In genomic region chr3:44060164-44060563, GRCh38 we compare ENCODE assay signal across 22 cellular contexts.
A peak's percentile ranks its signal among the peaks of the same experiment; 100 is the strongest.
DNase-seq lines count a peak whose midpoint lies in the region; ATAC-seq, FAIRE-seq and TF ChIP-seq lines count a peak whose summit lies in the region.
"Had no signal": no experiment of that assay in that cellular context is flagged by ENCODE, and none has a peak within 500 bp of the region (broad histone marks: within the 10 kb centered on the region; RNA-seq: fewer than 3 reads in every experiment).

No MANE protein-coding gene starts in this region.

- H3K27ac Mint-ChIP-seq in naive thymus-derived CD4-positive, alpha-beta T cell, result peak overlapping the region in 4 of 9 donors; percentile 1 to 64 (median 5)
- H3K27ac Mint-ChIP-seq: CD4-positive, alpha-beta T cell had no signal

- H3K9me2 ChIP-seq in OCI-LY7 (ENCODE audit: insufficient read depth, low read length), result no peaks in the 10 kb centered on the region

- H3K4me1 ChIP-seq in OCI-LY7 (ENCODE audit: insufficient read depth, low read length, poor library complexity, severe bottlenecking) (peaks cover 33% of the 10 kb centered on the region), small intestine (ENCODE audit: control insufficient read depth in 2 of 2, insufficient read depth in 1 of 2, low read depth in 1 of 2, low read length in 1 of 2) (no peaks in the 10 kb centered on the region)
- H3K4me1 ChIP-seq in naive thymus-derived CD4-positive, alpha-beta T cell (ENCODE audit: control insufficient read depth in 2 of 2, insufficient read depth in 2 of 2, low read length in 2 of 2), result peaks cover 0 to 11% of the 10 kb centered on the region in 2 donors
- H3K4me1 ChIP-seq: BE2C, Caco-2 had no signal

- DNase-seq in NCI-H510A treated with DMSO at 0.1 percent for 48 hours (lab: John Stamatoyannopoulos, UW) (peak; percentile 31), NCI-H510A (lab: John Stamatoyannopoulos, UW) (no peak), GM12891 (ENCODE audit: insufficient read length, low spot score) (no peak), OCI-LY7 (ENCODE audit: low spot score) (peak; percentile 17), small intestine (no peak), ureter (ENCODE audit: low spot score) (no peak), NCI-H446 treated with DMSO at 0.1 percent for 48 hours (lab: John Stamatoyannopoulos, UW) (no peak)
- peak in 2 of 9 donors; percentile 6 to 8 for DNase-seq in naive thymus-derived CD4-positive, alpha-beta T cell
- DNase-seq: 8988T; BE2C; Caco-2; CD4-positive, alpha-beta T cell; GF-D8; GM23248; NCI-H1105 treated with DMSO at 0.1 percent for 48 hours; NCI-H1694 treated with DMSO at 0.1 percent for 48 hours; NCI-H2107; NCI-H526; NK-92 treated with Interleukin-12 subunit alpha and Interleukin-12 subunit beta, amount 100 ng/mL, for 24 hours; OCI-M1; SHP77 had no signal

- POLR2A ChIA-PET in OCI-LY7 (lab: Charles Lee), result no interaction called here
- POLR2A ChIA-PET in naive thymus-derived CD4-positive, alpha-beta T cell (lab: Charles Lee), result no interaction called here

- H3K4me1 Mint-ChIP-seq in naive thymus-derived CD4-positive, alpha-beta T cell, result peaks cover 16 to 38% (median 33%) of the 10 kb centered on the region in 7 donors

- H3K9me3 ChIP-seq in OCI-LY7 (ENCODE audit: low read length) (no peaks in the 10 kb centered on the region), small intestine (ENCODE audit: control insufficient read depth, low read depth) (no peaks in the 10 kb centered on the region)
- no peaks in the 10 kb centered on the region for H3K9me3 ChIP-seq in naive thymus-derived CD4-positive, alpha-beta T cell (ENCODE audit: control insufficient read depth in 2 of 3, low read length in 3 of 3)
- H3K9me3 ChIP-seq: BE2C, Caco-2 had no signal

- CTCF ChIA-PET in OCI-LY7 (lab: Charles Lee; ENCODE audit: unreplicated experiment), result no interaction called here
- CTCF ChIA-PET in naive thymus-derived CD4-positive, alpha-beta T cell (lab: Charles Lee), result no interaction called here

- no peak overlapping the region for H3K27ac ChIP-seq in OCI-LY7 (ENCODE audit: low read depth, low read length, poor library complexity, severe bottlenecking)
- H3K27ac ChIP-seq in naive thymus-derived CD4-positive, alpha-beta T cell (ENCODE audit: low read depth, low read length), result no peak overlapping the region
- no peak overlapping the region for H3K27ac ChIP-seq in small intestine (ENCODE audit: low read depth in 1 of 2, low read length in 1 of 2)
- H3K27ac ChIP-seq: GM23248, SK-N-MC had no signal

- H3K4me2 ChIP-seq in OCI-LY7 (ENCODE audit: low read length), result no peak overlapping the region

- H3K4me3 ChIP-seq in OCI-LY7 (ENCODE audit: low read depth, low read length, poor library complexity, severe bottlenecking), result no peak overlapping the region
- no peak overlapping the region for H3K4me3 ChIP-seq in naive thymus-derived CD4-positive, alpha-beta T cell (ENCODE audit: low read length)
- H3K4me3 ChIP-seq in small intestine (ENCODE audit: low read depth in 1 of 2, low read length in 2 of 2), result no peak overlapping the region
- H3K4me3 ChIP-seq: GM23248, SK-N-MC had no signal

- no peaks in the 10 kb centered on the region for H3K27me3 ChIP-seq in naive thymus-derived CD4-positive, alpha-beta T cell (ENCODE audit: control insufficient read depth in 2 of 2, insufficient read depth in 2 of 2, low read length in 2 of 2)
- H3K27me3 ChIP-seq in small intestine (ENCODE audit: control insufficient read depth in 2 of 2, insufficient read depth in 2 of 2, low read length in 2 of 2), result peaks cover 0 to 22% of the 10 kb centered on the region in 2 donors
- H3K27me3 ChIP-seq: BE2C had no signal

- no peaks in the 10 kb centered on the region for H3K36me3 ChIP-seq in OCI-LY7 (ENCODE audit: insufficient read depth, low read length)
- no peaks in the 10 kb centered on the region for H3K36me3 ChIP-seq in naive thymus-derived CD4-positive, alpha-beta T cell (ENCODE audit: control insufficient read depth in 2 of 3, insufficient read depth in 3 of 3, low read length in 3 of 3)
- no peaks in the 10 kb centered on the region for H3K36me3 ChIP-seq in small intestine (ENCODE audit: control insufficient read depth in 2 of 2, insufficient read depth in 2 of 2, low read length in 2 of 2)
- H3K36me3 ChIP-seq: BE2C had no signal

- FAIRE-seq in GM12891 (lab: Jason Lieb, UNC) (peak; percentile 41), small intestine (lab: Jason Lieb, UNC) (no peak)

- peaks cover 0 to 22% (median 3%) of the 10 kb centered on the region in 5 donors for H3K27me3 Mint-ChIP-seq in naive thymus-derived CD4-positive, alpha-beta T cell

- no peak overlapping the region for H2AFZ ChIP-seq in OCI-LY7 (ENCODE audit: low read length)
- H2AFZ ChIP-seq: GM23248 had no signal

- no peaks in the 10 kb centered on the region for H3K79me2 ChIP-seq in OCI-LY7 (ENCODE audit: insufficient read depth, low read depth, low read length)

- peak overlapping the region in 8 of 10 donors; percentile 7 to 61 (median 30) for H3K4me3 Mint-ChIP-seq in naive thymus-derived CD4-positive, alpha-beta T cell
- H3K4me3 Mint-ChIP-seq: CD4-positive, alpha-beta T cell had no signal

- BruUV-seq in OCI-LY7 (replicated peaks; lab: Mats Ljungman, UMichigan), result no TSS peak

- no peaks in the 10 kb centered on the region for H3K9me3 Mint-ChIP-seq in naive thymus-derived CD4-positive, alpha-beta T cell
- H3K9me3 Mint-ChIP-seq: CD4-positive, alpha-beta T cell had no signal

- no peak for TF ChIP-seq CTCF in OCI-LY7 (conservative IDR thresholded peaks at IDR 0.05; ENCODE audit: low read length)

- intact Hi-C loops in OCI-LY7 (cut with micrococcal nuclease; ENCODE audit: unreplicated experiment), result no loop called here
- intact Hi-C loops in naive thymus-derived CD4-positive, alpha-beta T cell (cut with micrococcal nuclease), result no loop called here

- H3K36me3 Mint-ChIP-seq in naive thymus-derived CD4-positive, alpha-beta T cell, result no peaks in the 10 kb centered on the region

- 54 to 67% (median 62%) methylated on average over 5 of the region's 5 CpGs for WGBS in small intestine, 3 donors

- no peak for ATAC-seq in naive thymus-derived CD4-positive, alpha-beta T cell

- no peaks in the 10 kb centered on the region for H4K20me1 ChIP-seq in OCI-LY7 (ENCODE audit: insufficient read depth, low read length)

- TF ChIP-seq POLR2A in GM12891 (IDR thresholded peaks at IDR 0.05; ENCODE audit: low read depth, low read length), result no peak

TF ChIP-seq in GM12891, 5 proteins besides CTCF, POLR2A, EP300 and RAD21:
- TF ChIP-seq POU2F2 (IDR thresholded peaks at IDR 0.05; ENCODE audit: low read depth, low read length) (no peak), TAF1 (IDR thresholded peaks at IDR 0.05; ENCODE audit: low read depth, low read length) (no peak), PAX5 (IDR thresholded peaks at IDR 0.05; ENCODE audit: insufficient read depth, low read length, severe bottlenecking) (no peak), SPI1 (IDR thresholded peaks at IDR 0.05; ENCODE audit: low read depth, low read length) (no peak), POLR2AphosphoS5 (IDR thresholded peaks at IDR 0.05; ENCODE audit: low read depth, low read length) (no peak)

Comparison
In these comparisons a context has a peak if more than half of its experiments do, and no peak if none do; other contexts are left out.
1. DNase-seq: peak in NCI-H510A treated with DMSO at 0.1 percent for 48 hours (single experiment) and OCI-LY7 (single experiment); none in NCI-H510A (single experiment), GM12891 (single experiment), small intestine (single experiment), ureter (single experiment) and NCI-H446 treated with DMSO at 0.1 percent for 48 hours (single experiment).